In genomic region chr15:29207027-29207757, GRCh38 we compare ENCODE assay signal across 20 cellular contexts.
DNase-seq lines count a peak whose midpoint lies in the region; ATAC-seq and TF ChIP-seq lines count a peak whose summit lies in the region.
"Had no signal": no experiment of that assay in that cellular context is flagged by ENCODE, and none has a peak within 500 bp of the region (broad histone marks: within the 10 kb centered on the region; RNA-seq: fewer than 3 reads in every experiment).

No MANE protein-coding gene starts in this region.

- DNase-seq in NCI-H1092 treated with DMSO at 0.1 percent for 48 hours (lab: John Stamatoyannopoulos, UW) (peak; percentile 5), NCI-H1092 (lab: John Stamatoyannopoulos, UW) (no peak), endothelial cell (ENCODE audit: low spot score) (no peak), osteocyte (ENCODE audit: extremely low spot score, unreplicated experiment) (peak; percentile 54), A673 (ENCODE audit: low spot score) (no peak), heart left ventricle (no peak), ureter (ENCODE audit: low spot score) (no peak)
- DNase-seq: C1 segment of cervical spinal cord; Caco-2; CD4-positive, CD25-positive, alpha-beta regulatory T cell; CD8-positive, alpha-beta T cell; DMS153; DND-41; GDM1; GM23248; H7; HCEC 1CT had no signal

- H3K36me3 ChIP-seq in A673 (ENCODE audit: insufficient read depth, low read length, poor library complexity, severe bottlenecking) (no peaks in the 10 kb centered on the region), heart left ventricle (no peaks in the 10 kb centered on the region)

- H3K27ac Mint-ChIP-seq in endothelial cell (ENCODE audit: unreplicated experiment) (no peak overlapping the region), osteocyte (ENCODE audit: unreplicated experiment) (no peak overlapping the region)
- H3K27ac Mint-ChIP-seq: CD4-positive, CD25-positive, alpha-beta regulatory T cell; CD8-positive, alpha-beta T cell had no signal

- CTCF ChIA-PET in A673 (lab: Charles Lee) = no interaction called here

- no peak for ATAC-seq in heart left ventricle
- ATAC-seq: CD8-positive, alpha-beta T cell; GM12878 had no signal

- no peaks in the 10 kb centered on the region for H3K4me1 ChIP-seq in A673 (ENCODE audit: insufficient read depth, low read length, poor library complexity, severe bottlenecking)
- H3K4me1 ChIP-seq in heart left ventricle = no peaks in the 10 kb centered on the region
- H3K4me1 ChIP-seq: Caco-2 had no signal

- H3K4me3 Mint-ChIP-seq in endothelial cell (ENCODE audit: unreplicated experiment) (peak overlapping the region; percentile 32), osteocyte (ENCODE audit: unreplicated experiment) (no peak overlapping the region)
- H3K4me3 Mint-ChIP-seq: CD4-positive, CD25-positive, alpha-beta regulatory T cell; CD8-positive, alpha-beta T cell had no signal

- H3K27me3 ChIP-seq in A673 (replicated peaks; ENCODE audit: insufficient read depth, low read depth, low read length, poor library complexity) = no peaks in the 10 kb centered on the region
- H3K27me3 ChIP-seq in heart left ventricle = peaks cover 0 to 23% (median 0%) of the 10 kb centered on the region in 9 donors

- H3K27ac ChIP-seq in VCaP (peak overlapping the region; percentile 64), A673 (ENCODE audit: low read depth, low read length, poor library complexity, severe bottlenecking) (no peak overlapping the region), heart left ventricle (no peak overlapping the region)
- H3K27ac ChIP-seq: 22Rv1, GM23248 had no signal

- H3K36me3 Mint-ChIP-seq in endothelial cell (ENCODE audit: low read depth, unreplicated experiment) (no peaks in the 10 kb centered on the region), osteocyte (ENCODE audit: unreplicated experiment) (no peaks in the 10 kb centered on the region)
- H3K36me3 Mint-ChIP-seq: CD8-positive, alpha-beta T cell had no signal

- intact Hi-C loops in A673 (cut with micrococcal nuclease; ENCODE audit: unreplicated experiment) = no loop called here
- intact Hi-C loops in heart left ventricle (cut with DNase I) = no loop called here

- H3K9me3 ChIP-seq in A673 (ENCODE audit: low read depth, low read length, poor library complexity, severe bottlenecking) = no peaks in the 10 kb centered on the region
- H3K9me3 ChIP-seq in heart left ventricle = no peaks in the 10 kb centered on the region
- H3K9me3 ChIP-seq: Caco-2 had no signal

- H3K4me1 Mint-ChIP-seq in endothelial cell (ENCODE audit: unreplicated experiment) (peaks cover 8% of the 10 kb centered on the region), osteocyte (ENCODE audit: unreplicated experiment) (peaks cover 3% of the 10 kb centered on the region)
- H3K4me1 Mint-ChIP-seq: CD4-positive, CD25-positive, alpha-beta regulatory T cell had no signal

- peaks cover 3% of the 10 kb centered on the region for H3K27me3 Mint-ChIP-seq in endothelial cell (ENCODE audit: unreplicated experiment)
- H3K27me3 Mint-ChIP-seq in osteocyte (ENCODE audit: unreplicated experiment) = peaks cover 34% of the 10 kb centered on the region

- 86 to 93% (median 89%) methylated on average over 23 of the region's 23 CpGs for WGBS in heart left ventricle, 4 donors

- POLR2A ChIA-PET in A673 (lab: Charles Lee; ENCODE audit: low non-redundant PET) = no interaction called here

- H3K4me3 ChIP-seq in A673 (ENCODE audit: low read depth, low read length, poor library complexity, severe bottlenecking) (no peak overlapping the region), heart left ventricle (no peak overlapping the region)
- H3K4me3 ChIP-seq: GM12878, GM23248 had no signal

- H3K9me3 Mint-ChIP-seq in endothelial cell (ENCODE audit: unreplicated experiment) (no peaks in the 10 kb centered on the region), osteocyte (ENCODE audit: unreplicated experiment) (peaks cover 3% of the 10 kb centered on the region)
- H3K9me3 Mint-ChIP-seq: CD8-positive, alpha-beta T cell had no signal

- no peak for TF ChIP-seq POLR2A in heart left ventricle (IDR thresholded peaks at IDR 0.05)

- no peak for TF ChIP-seq CTCF in VCaP (conservative IDR thresholded peaks at IDR 0.05)
- no peak for TF ChIP-seq CTCF in endothelial cell (IDR thresholded peaks at IDR 0.05; ENCODE audit: unreplicated experiment)
- TF ChIP-seq CTCF in osteocyte (IDR thresholded peaks at IDR 0.05) = no peak
- TF ChIP-seq CTCF in A673 (conservative IDR thresholded peaks at IDR 0.05; ENCODE audit: low read depth, low read length) = no peak
- TF ChIP-seq CTCF in heart left ventricle (IDR thresholded peaks at IDR 0.05) = no peak

- no TSS peak for BruUV-seq in A673 (replicated peaks; lab: Mats Ljungman, UMichigan)

Comparison
In these comparisons a context has a peak if more than half of its experiments do, and no peak if none do; other contexts are left out.
1. DNase-seq: peak in NCI-H1092 treated with DMSO at 0.1 percent for 48 hours (single experiment) and osteocyte (single experiment); none in NCI-H1092 (single experiment), endothelial cell (single experiment), A673 (single experiment), heart left ventricle (0 of 5) and ureter (single experiment).